ENCODE assay signal across 12 cellular contexts in genomic region chr12:121858318-121858661, GRCh38. TPM values are rescaled to one million over a fixed set of nuclear protein-coding genes. Genes with fewer than 3 reads are reported as not detected.
A peak's percentile ranks its signal among the peaks of the same experiment; 100 is the strongest.
DNase-seq lines count a peak whose midpoint lies in the region; ATAC-seq and TF ChIP-seq lines count a peak whose summit lies in the region.
"Had no signal": no experiment of that assay in that cellular context is flagged by ENCODE, and none has a peak within 500 bp of the region (broad histone marks: within the 10 kb centered on the region; RNA-seq: fewer than 3 reads in every experiment).

No MANE protein-coding gene starts in this region.

- no peak for DNase-seq in IMR-90
- DNase-seq in testis = no peak
- DNase-seq in iPS-NIHi11 (ENCODE audit: low spot score) = no peak
- no peak for DNase-seq in HuH-7.5 (ENCODE audit: low spot score)
- DNase-seq in activated naive CD4-positive, alpha-beta T cell treated with anti-CD3 and anti-CD28 coated beads, Interleukin-2, amount 50 U/mL, for 16 hours = no peak
- DNase-seq: activated effector memory CD4-positive, alpha-beta T cell treated with anti-CD3 and anti-CD28 coated beads, Interleukin-2, amount 50 U/mL, for 16 hours; NCI-H2081 treated with DMSO at 0.1 percent for 48 hours; SHP77 had no signal

- H3K27me3 ChIP-seq in IMR-90 (ENCODE audit: control insufficient read depth, insufficient read depth, low read length) (no peaks in the 10 kb centered on the region; the same call in 1 of the 2 replicates), duodenal mucosa (ENCODE audit: control insufficient read depth in 1 of 2, insufficient read depth in 2 of 2, low read length in 2 of 2) (no peaks in the 10 kb centered on the region), muscle layer of colon (ENCODE audit: control insufficient read depth in 1 of 2, insufficient read depth in 2 of 2, low read length in 2 of 2) (no peaks in the 10 kb centered on the region), testis (no peaks in the 10 kb centered on the region)

- dilution Hi-C loops in IMR-90 (cut with HindIII; ENCODE audit: low sequenced_read_pairs, unreplicated experiment) = no loop called here

- no peak for TF ChIP-seq RAD21 in IMR-90 (IDR thresholded peaks at IDR 0.05; ENCODE audit: low read length)

- in situ Hi-C loops in IMR-90 (cut with MboI; ENCODE audit: low sequenced_read_pairs) = no loop called here

- no peak overlapping the region for H3K9ac ChIP-seq in IMR-90 (ENCODE audit: low read depth, low read length)
- H3K9ac ChIP-seq in duodenal mucosa (ENCODE audit: low read depth in 1 of 2, low read length in 2 of 2) = no peak overlapping the region
- H3K9ac ChIP-seq in muscle layer of colon (ENCODE audit: low read length) = no peak overlapping the region

- H3K27ac ChIP-seq in IMR-90 (ENCODE audit: insufficient read depth, low read length) (peak overlapping the region; percentile 22; the same call in 1 of the 2 replicates), duodenal mucosa (ENCODE audit: low read depth, low read length) (peak overlapping the region; percentile 78), muscle layer of colon (ENCODE audit: low read depth, low read length) (peak overlapping the region; percentile 76), testis (peak overlapping the region; percentile 83 to 91)

- H2BK120ac ChIP-seq in IMR-90 (ENCODE audit: low read depth, low read length) = peak overlapping the region; percentile 60; the same call in 1 of the 2 replicates

- no peak for ATAC-seq in IMR-90 (ENCODE audit: low read depth)
- ATAC-seq in activated CD4-positive, CD25-positive, alpha-beta regulatory T cell treated with anti-CD3 and anti-CD28 coated beads, Interleukin-2, amount 50 U/mL, for 24 hours = no peak

- intact Hi-C loops in IMR-90 (cut with micrococcal nuclease) (no loop called here), testis (cut with DNase I; ENCODE audit: low total_unique reads) (no loop called here)

- H3K36me3 ChIP-seq in IMR-90 (ENCODE audit: control insufficient read depth, insufficient read depth, low read length) (no peaks in the 10 kb centered on the region), duodenal mucosa (ENCODE audit: control insufficient read depth in 1 of 2, insufficient read depth in 2 of 2, low read length in 2 of 2) (no peaks in the 10 kb centered on the region), muscle layer of colon (ENCODE audit: insufficient read depth, low read length) (no peaks in the 10 kb centered on the region), testis (ENCODE audit: low read depth, missing control alignments) (no peaks in the 10 kb centered on the region)

- H3K56ac ChIP-seq in IMR-90 (ENCODE audit: extremely low read depth, insufficient read depth, low read length) = no peak overlapping the region

- no peak overlapping the region; the same call in 2 of the 3 replicates for H2BK15ac ChIP-seq in IMR-90 (ENCODE audit: low read depth, low read length)

- H3K79me1 ChIP-seq in IMR-90 (ENCODE audit: low read depth in 1 of 2, low read length in 2 of 2) = peaks cover 0 to 4% of the 10 kb centered on the region in 2 experiments; a peak in 1 of 4 replicates

- H3K14ac ChIP-seq in IMR-90 (replicated peaks; ENCODE audit: low read depth, low read length) = no peak overlapping the region; the same call in 1 of the 2 replicates

- no peak overlapping the region for H3K4me2 ChIP-seq in IMR-90 (ENCODE audit: low read depth, low read length)

- H3K18ac ChIP-seq in IMR-90 (ENCODE audit: low read depth, low read length) = 0 out of 2 replicates have a peak overlapping the region, but pooled peaks have one; percentile 11

- H2BK5ac ChIP-seq in IMR-90 (ENCODE audit: low read depth, low read length, poor library complexity, severe bottlenecking) = peak overlapping the region; percentile 17

- CTCF ChIA-PET in IMR-90 (lab: Yijun Ruan, JAX) = interaction anchor here (1.4 kb wide), 1 partner anchor 15 kb away, joined by 4 read pairs; no protein-coding TSS in a partner anchor

- no peak overlapping the region for H4K5ac ChIP-seq in IMR-90 (ENCODE audit: low read depth, low read length)

- H3K4me1 ChIP-seq in IMR-90 (ENCODE audit: control insufficient read depth, insufficient read depth, low read length) (peaks cover 19% of the 10 kb centered on the region), duodenal mucosa (ENCODE audit: control insufficient read depth in 1 of 2, insufficient read depth in 2 of 2, low read length in 2 of 2) (peaks cover 0 to 3% of the 10 kb centered on the region in 2 donors), muscle layer of colon (ENCODE audit: insufficient read depth, low read length) (peaks cover 25% of the 10 kb centered on the region), testis (peaks cover 20% of the 10 kb centered on the region)

- H2AK5ac ChIP-seq in IMR-90 (ENCODE audit: low read depth, low read length) = 0 out of 2 replicates have a peak overlapping the region, but pooled peaks have one; percentile 47

- TF ChIP-seq CTCF in IMR-90 (conservative IDR thresholded peaks at IDR 0.05; ENCODE audit: low read depth, low read length) = no peak
- no peak for TF ChIP-seq CTCF in testis (IDR thresholded peaks at IDR 0.05)

- TF ChIP-seq POLR2A in IMR-90 (IDR thresholded peaks at IDR 0.05; ENCODE audit: low read depth, low read length) = no peak
- TF ChIP-seq POLR2A in testis (IDR thresholded peaks at IDR 0.05) = no peak

- H2BK20ac ChIP-seq in IMR-90 (ENCODE audit: low read depth, low read length) = 0 out of 2 replicates have a peak overlapping the region, but pooled peaks have one; percentile 29

- POLR2A ChIA-PET in IMR-90 (lab: Charles Lee; ENCODE audit: unreplicated experiment) = no interaction called here

- no peaks in the 10 kb centered on the region for H4K20me1 ChIP-seq in IMR-90 (ENCODE audit: insufficient read depth, low read length)

- H4K91ac ChIP-seq in IMR-90 (ENCODE audit: insufficient read depth, low read depth, low read length) = no peak overlapping the region

- no TSS peak for BruUV-seq in IMR-90 (replicated peaks; lab: Mats Ljungman, UMichigan)

- H3K9me3 ChIP-seq in IMR-90 (ENCODE audit: control insufficient read depth, insufficient read depth, low read length) (no peaks in the 10 kb centered on the region), duodenal mucosa (ENCODE audit: control insufficient read depth in 1 of 2, low read length in 2 of 2) (no peaks in the 10 kb centered on the region), muscle layer of colon (ENCODE audit: low read length) (no peaks in the 10 kb centered on the region), testis (no peaks in the 10 kb centered on the region)

- H3K23ac ChIP-seq in IMR-90 (ENCODE audit: low read depth, low read length) = 0 out of 2 replicates have a peak overlapping the region, but pooled peaks have one; percentile 20

- H4K8ac ChIP-seq in IMR-90 (ENCODE audit: low read depth in 2 of 2, low read length in 2 of 2) = peak overlapping the region in 1 of 2 experiments; percentile 54; a peak in 1 of 4 replicates

- H3K9me1 ChIP-seq in IMR-90 (ENCODE audit: insufficient read depth, low read length) = peaks cover 14% of the 10 kb centered on the region

- peak overlapping the region; percentile 83 for H2AK9ac ChIP-seq in IMR-90 (replicated peaks; ENCODE audit: low read depth, low read length, poor library complexity)

- H3K4me3 ChIP-seq in IMR-90 (ENCODE audit: insufficient read depth, low read depth, low read length) (no peak overlapping the region), duodenal mucosa (ENCODE audit: low read depth in 1 of 2, low read length in 2 of 2) (no peak overlapping the region), muscle layer of colon (ENCODE audit: low read depth in 1 of 2, low read length in 2 of 2) (peak overlapping the region in 1 of 2 donors; percentile 30), testis (no peak overlapping the region)

- peak overlapping the region; percentile 65 for H2AFZ ChIP-seq in IMR-90 (replicated peaks; ENCODE audit: low read length, poor library complexity)

- no CpG with 5 or more reads among the region's 10 CpGs for WGBS in IMR-90 (ENCODE audit: extremely low coverage in 2 of 2, insufficient read length in 1 of 2), 2 experiments
- 87 to 91% methylated on average over 10 of the region's 10 CpGs for WGBS in testis, 2 donors

- peak overlapping the region; percentile 77; the same call in 1 of the 2 replicates for H3K4ac ChIP-seq in IMR-90 (ENCODE audit: low read depth, low read length)

TF ChIP-seq in IMR-90, 13 proteins besides CTCF, POLR2A, EP300 and RAD21:
- TF ChIP-seq NFE2L2 (IDR thresholded peaks at IDR 0.05; ENCODE audit: low read depth, low read length) = no peak

RNA-seq across cellular contexts. Expression of gene HPD, which starts 0.4 kb away (rescaled TPM):
- total RNA-seq in IMR-90 (2012; rRNA removed) (0.18 TPM in 1 of 2 replicates, not detected in the other), testis (10 to 100 TPM in 1 of 2 donors, 1 to 10 TPM in 1; 5.9 to 10.6 TPM)
- polyA plus RNA-seq in IMR-90 (2012; rRNA removed) (0.14 and 0.15 TPM in 2 replicates), testis (ENCODE audit: insufficient read depth, low read depth, low replicate concordance) (11.6 TPM)
- polyA plus RNA-seq in IMR-90 (2012; cell fraction: cytosol; rRNA removed) = 0.08 and 0.13 TPM in 2 replicates
- 0.38 and 0.45 TPM in 2 replicates for polyA plus RNA-seq in IMR-90 (2012; cell fraction: nucleus; rRNA removed; ENCODE audit: low replicate concordance)
- total RNA-seq: Daoy had no signal

RNA-seq across cellular contexts. Expression of gene PSMD9, which starts 30.3 kb away (rescaled TPM):
- total RNA-seq in IMR-90 (2012; rRNA removed) = 142 and 156 TPM in 2 replicates
- polyA plus RNA-seq in IMR-90 (2012; rRNA removed) = 135 and 138 TPM in 2 replicates
- 82.4 and 236 TPM in 2 replicates for polyA plus RNA-seq in IMR-90 (2012; cell fraction: cytosol; rRNA removed)
- 75.4 and 108 TPM in 2 replicates for polyA plus RNA-seq in IMR-90 (2012; cell fraction: nucleus; rRNA removed; ENCODE audit: low replicate concordance)
- 10 to 100 TPM; 51.3 to 80.9 TPM for total RNA-seq in testis
- 60.7 TPM for polyA plus RNA-seq in testis (ENCODE audit: insufficient read depth, low read depth, low replicate concordance)

RNA-seq across cellular contexts. Expression of gene SETD1B, which starts 54.5 kb away (rescaled TPM):
- total RNA-seq in IMR-90 (2012; rRNA removed) = 0.83 and 0.90 TPM in 2 replicates
- 5.1 and 5.5 TPM in 2 replicates for polyA plus RNA-seq in IMR-90 (2012; rRNA removed)
- polyA plus RNA-seq in IMR-90 (2012; cell fraction: cytosol; rRNA removed) = 3.1 and 3.5 TPM in 2 replicates
- polyA plus RNA-seq in IMR-90 (2012; cell fraction: nucleus; rRNA removed; ENCODE audit: low replicate concordance) = 14.8 and 15.1 TPM in 2 replicates
- 10 to 100 TPM; 23.1 to 23.3 TPM for total RNA-seq in testis
- 18.9 TPM for polyA plus RNA-seq in testis (ENCODE audit: insufficient read depth, low read depth, low replicate concordance)

Comparison
In these comparisons a context has a peak if more than half of its experiments do, and no peak if none do; other contexts are left out.
1. H3K27ac ChIP-seq: peak in every context shown above with its lines; median percentile 87 in testis; 78 in duodenal mucosa; 76 in muscle layer of colon; 22 in IMR-90.
2. RNA of gene SETD1B, which starts 54.5 kb away (total RNA-seq): 23.1 to 23.3 TPM in testis; 0.83 to 0.90 TPM in IMR-90; every median in the first group is over 10 times any median in the second.